In the genomic region with DNA sequence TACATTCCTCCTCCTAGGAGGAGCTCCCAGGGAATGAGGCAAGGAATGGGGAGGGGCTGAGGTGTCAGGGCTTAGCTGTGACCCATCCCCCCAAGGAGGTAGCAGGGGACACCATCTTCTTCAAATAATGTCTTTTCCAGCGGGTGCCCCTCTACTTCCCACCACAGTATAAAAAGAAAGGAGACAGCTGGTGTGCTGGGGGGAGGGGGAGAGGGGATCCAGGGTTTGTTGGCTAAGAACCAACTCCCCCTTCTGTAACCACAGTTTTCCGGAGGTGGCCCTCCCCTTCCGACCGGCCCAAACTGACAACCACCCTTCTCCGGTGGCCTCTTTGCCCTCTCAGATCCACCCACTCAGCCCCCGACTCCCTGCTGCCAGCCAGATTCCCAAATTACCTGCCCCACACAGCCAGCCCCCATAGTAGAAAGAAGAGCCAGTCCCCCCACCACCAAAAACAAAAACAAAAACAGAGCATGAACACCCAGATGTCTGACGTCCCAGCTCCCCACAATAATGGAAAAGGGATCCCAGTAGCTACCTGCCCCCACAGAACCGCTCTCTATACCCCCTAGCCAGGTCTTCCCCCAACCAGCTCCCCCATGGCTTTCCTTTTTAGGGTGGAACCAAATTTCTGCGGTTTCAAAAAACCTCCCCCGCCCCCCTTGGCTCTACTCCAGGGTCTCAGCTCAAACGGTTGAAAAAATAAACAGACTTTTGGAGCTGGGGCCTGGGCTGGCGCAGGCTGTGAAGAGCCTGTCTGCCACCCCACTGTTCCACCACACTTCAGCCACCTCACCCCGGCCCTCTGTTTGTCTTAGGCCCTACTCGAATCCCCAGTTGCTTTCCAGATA, we compare ENCODE assay signal across 8 cellular contexts. TPM values are rescaled to one million over a fixed set of nuclear protein-coding genes. Genes with fewer than 3 reads are reported as not detected.
DNase-seq lines count a peak whose midpoint lies in the region; ATAC-seq and TF ChIP-seq lines count a peak whose summit lies in the region.

No MANE protein-coding gene starts in this region.

- no peak for ATAC-seq in GM18502 (IDR thresholded peaks at IDR 0.05; ENCODE audit: poor library complexity, unreplicated experiment)

- peak overlapping the region; percentile 98 for H3K27ac Mint-ChIP-seq in nephron progenitor cell

- no peaks in the 10 kb centered on the region for H3K27me3 Mint-ChIP-seq in nephron progenitor cell (ENCODE audit: low read depth, poor library complexity)

- in situ Hi-C loops in HAP-1 (cut with MboI; ENCODE audit: low sequenced_read_pairs), result no loop called here

- TF ChIP-seq CTCF in esophagus muscularis mucosa (IDR thresholded peaks at IDR 0.05) (no peak), nephron progenitor cell (IDR thresholded peaks at IDR 0.05) (no peak)

- intact Hi-C loops in esophagus muscularis mucosa (cut with DNase I), result no loop called here

- H3K9me3 ChIP-seq in HAP-1, result no peaks in the 10 kb centered on the region
- no peaks in the 10 kb centered on the region for H3K9me3 ChIP-seq in esophagus muscularis mucosa
- H3K9me3 ChIP-seq in thymus (ENCODE audit: control insufficient read depth), result no peaks in the 10 kb centered on the region

- DNase-seq in HAP-1 (ENCODE audit: low spot score in 2 of 2) (peak; percentile 32 to 74), NOMO-1 treated with DMSO at 0.1 percent for 48 hours (lab: John Stamatoyannopoulos, UW; ENCODE audit: unreplicated experiment) (peak; percentile 80), esophagus muscularis mucosa (ENCODE audit: extremely low spot score) (no peak), nephron progenitor cell (peak; percentile 33), NCI-H526 treated with DMSO at 0.1 percent for 48 hours (lab: John Stamatoyannopoulos, UW) (no peak)
- DNase-seq in activated CD8-positive, alpha-beta memory T cell treated with anti-CD3 and anti-CD28 coated beads, Interleukin-2, amount 50 U/mL, for 48 hours, result peak; percentile 65

- no peak for TF ChIP-seq POLR2A in esophagus muscularis mucosa (IDR thresholded peaks at IDR 0.05; ENCODE audit: low read depth)

- WGBS in esophagus muscularis mucosa, result 2% methylated on average over 14 of the region's 14 CpGs
- WGBS in thymus, result under 1% methylated on average over 14 of the region's 14 CpGs

- H3K36me3 ChIP-seq in HAP-1 (replicated peaks) (no peaks in the 10 kb centered on the region; the same call in 1 of the 2 replicates), esophagus muscularis mucosa (peaks cover 0 to 16% (median 2%) of the 10 kb centered on the region in 4 donors), thymus (ENCODE audit: control insufficient read depth, insufficient read depth) (peaks cover 18% of the 10 kb centered on the region)

- no peaks in the 10 kb centered on the region for H3K36me3 Mint-ChIP-seq in nephron progenitor cell (ENCODE audit: low read depth)

- H3K4me3 Mint-ChIP-seq in nephron progenitor cell, result peak overlapping the region; percentile 97

- peak overlapping the region; percentile 97 for H3K27ac ChIP-seq in esophagus muscularis mucosa (replicated peaks in 1 of 4)
- H3K27ac ChIP-seq in thymus (ENCODE audit: low read depth), result peak overlapping the region; percentile 95

- H3K4me1 ChIP-seq in HAP-1, result peaks cover 19% of the 10 kb centered on the region
- H3K4me1 ChIP-seq in esophagus muscularis mucosa, result peaks cover 79 to 91% (median 89%) of the 10 kb centered on the region in 4 donors
- peaks cover 55% of the 10 kb centered on the region for H3K4me1 ChIP-seq in thymus (ENCODE audit: control insufficient read depth, insufficient read depth, low read length)

- TF ChIP-seq EP300 in esophagus muscularis mucosa (IDR thresholded peaks at IDR 0.05), result no peak

- peaks cover 88% of the 10 kb centered on the region for H3K4me1 Mint-ChIP-seq in nephron progenitor cell

- peak overlapping the region; percentile 94 for H3K4me3 ChIP-seq in HAP-1
- H3K4me3 ChIP-seq in esophagus muscularis mucosa, result peak overlapping the region; percentile 84 to 90 (median 87)
- peak overlapping the region; percentile 92 for H3K4me3 ChIP-seq in thymus (ENCODE audit: low read length)

- H3K27me3 ChIP-seq in HAP-1 (ENCODE audit: low read depth) (no peaks in the 10 kb centered on the region), esophagus muscularis mucosa (no peaks in the 10 kb centered on the region), thymus (ENCODE audit: control insufficient read depth, insufficient read depth) (no peaks in the 10 kb centered on the region)

- H3K9me3 Mint-ChIP-seq in nephron progenitor cell, result no peaks in the 10 kb centered on the region

RNA-seq across cellular contexts. Expression of a gene that starts 2.1 kb away (rescaled TPM):
- total RNA-seq in esophagus muscularis mucosa, result 100 to 1,000 TPM in 2 of 4 donors, 10 to 100 TPM in 2; 54.0 to 130 (median 91.8) TPM
- polyA plus RNA-seq in thymus, result 58.5 TPM

RNA-seq across cellular contexts. Expression of a gene that starts 34.8 kb away (rescaled TPM):
- not detected for total RNA-seq in esophagus muscularis mucosa
- polyA plus RNA-seq in thymus, result 0.18 TPM

RNA-seq across cellular contexts. Expression of a gene that starts 42.1 kb away (rescaled TPM):
- 10 to 100 TPM; 25.8 to 41.5 (median 29.2) TPM for total RNA-seq in esophagus muscularis mucosa
- 45.8 TPM for polyA plus RNA-seq in thymus

RNA-seq across cellular contexts. Expression of a gene that starts 44.5 kb away (rescaled TPM):
- 100 to 1,000 TPM; 118 to 229 (median 137) TPM for total RNA-seq in esophagus muscularis mucosa
- polyA plus RNA-seq in thymus, result 251 TPM

Comparison
In these comparisons a context has a peak if more than half of its experiments do, and no peak if none do; other contexts are left out.
1. DNase-seq: peak in HAP-1 (2 of 2), NOMO-1 treated with DMSO at 0.1 percent for 48 hours (single experiment), activated CD8-positive, alpha-beta memory T cell treated with anti-CD3 and anti-CD28 coated beads, Interleukin-2, amount 50 U/mL, for 48 hours (single experiment) and nephron progenitor cell (single experiment); none in esophagus muscularis mucosa (single experiment) and NCI-H526 treated with DMSO at 0.1 percent for 48 hours (single experiment).
2. Peak in every context shown above with its lines, with median percentiles within 50 percentile points of each other: H3K4me3 ChIP-seq.